ENCODE assay signal across 24 cellular contexts in the genomic region with DNA sequence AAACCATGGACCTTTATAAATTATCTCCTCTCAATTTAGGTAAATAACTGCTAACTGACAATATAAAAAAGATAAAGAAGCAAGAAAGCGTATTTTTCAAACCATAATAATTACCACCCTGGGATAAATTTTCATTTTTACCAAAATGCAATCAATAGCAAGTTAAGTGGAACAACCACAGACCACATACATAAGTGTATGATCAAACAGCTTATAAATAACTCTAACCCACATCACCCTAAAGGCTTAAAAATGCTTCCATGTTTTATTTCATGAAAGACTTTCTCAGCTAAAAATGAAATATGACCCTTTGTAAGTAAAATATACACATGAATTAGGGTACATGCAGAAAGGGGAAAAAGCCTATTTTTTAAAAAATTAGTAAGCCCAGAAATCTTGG.
DNase-seq lines count a peak whose midpoint lies in the region; ATAC-seq, FAIRE-seq and TF ChIP-seq lines count a peak whose summit lies in the region.
"Had no signal": no experiment of that assay in that cellular context is flagged by ENCODE, and none has a peak within 500 bp of the region (broad histone marks: within the 10 kb centered on the region; RNA-seq: fewer than 3 reads in every experiment).

No MANE protein-coding gene starts in this region.

- H3K27me3 ChIP-seq in BLaER1 (no peaks in the 10 kb centered on the region; the same call in none of the 2 replicates), GM12878 (replicated peaks in 1 of 2; ENCODE audit: control insufficient read depth in 2 of 2, insufficient read depth in 2 of 2, low read length in 1 of 2) (no peaks in the 10 kb centered on the region; a peak in 1 of 4 replicates)

- SMC1A ChIA-PET in GM12878 (lab: Charles Lee; ENCODE audit: uncharacterized antibody, unreplicated experiment) = interaction anchor here (0.7 to 5.9 kb wide), 11 partner anchors 9 to 154 kb away, joined by 3 to 50 read pairs (median 9); no protein-coding TSS in a partner anchor

- H3K9me3 ChIP-seq in BLaER1 (no peaks in the 10 kb centered on the region), GM12878 (replicated peaks; ENCODE audit: control insufficient read depth, insufficient read depth, low read length) (no peaks in the 10 kb centered on the region; the same call in 2 of the 3 replicates)

- H3K4me1 ChIP-seq in BLaER1 = peaks cover 30% of the 10 kb centered on the region
- H3K4me1 ChIP-seq in GM12878 (ENCODE audit: control insufficient read depth, insufficient read depth, low read length) = peaks cover 45% of the 10 kb centered on the region

- ATAC-seq in HG02981 (IDR thresholded peaks at IDR 0.05; ENCODE audit: unreplicated experiment) (peak; percentile 36), GM12878 (peak; percentile 48), esophagus mucosa (no peak), HG03432 (IDR thresholded peaks at IDR 0.05; ENCODE audit: unreplicated experiment) (no peak)
- ATAC-seq: Panc1 had no signal

- H2AFZ ChIP-seq in GM12878 (ENCODE audit: control insufficient read depth, low read depth, low read length) = no peak overlapping the region

- no peak overlapping the region for H3K9ac ChIP-seq in BLaER1
- no peak overlapping the region for H3K9ac ChIP-seq in GM12878 (ENCODE audit: control insufficient read depth, insufficient read depth, low read length)

- BruUV-seq in GM12878 (replicated peaks; lab: Mats Ljungman, UMichigan) = no TSS peak

- H3K27ac ChIP-seq in BLaER1 (no peak overlapping the region), GM12878 (ENCODE audit: control insufficient read depth, insufficient read depth) (no peak overlapping the region)
- H3K27ac ChIP-seq: HL-60, RWPE1 had no signal

- H3K4me2 ChIP-seq in BLaER1 (peak overlapping the region; percentile 50), GM12878 (ENCODE audit: control insufficient read depth, insufficient read depth) (no peak overlapping the region)

- intact Hi-C loops in GM12878 (cut with micrococcal nuclease; ENCODE audit: unreplicated experiment) = no loop called here

- RAD21 ChIA-PET in GM12878 (lab: Charles Lee; ENCODE audit: unreplicated experiment) = interaction anchor here (1.0 to 2.6 kb wide), 6 partner anchors 12 to 46 kb away, joined by 3 to 8 read pairs (median 6); no protein-coding TSS in a partner anchor

- FAIRE-seq in GM18507 (lab: Jason Lieb, UNC) (peak; percentile 63), GM12878 (lab: Jason Lieb, UNC) (no peak)
- FAIRE-seq: H1 had no signal

- 56% methylated on average over 1 of the region's 1 CpG for WGBS in GM12878 (ENCODE audit: insufficient coverage, insufficient replicate concordance, low lambda C conversion rate, missing lambda C conversion rate)

- in situ Hi-C loops in GM12878 (cut with MboI) = no loop called here

- no peak for TF ChIP-seq CTCF in GM12878 (IDR thresholded peaks at IDR 0.05 in 2 of 3, conservative IDR thresholded peaks at IDR 0.05 in 1 of 3; ENCODE audit: control insufficient read depth in 2 of 3, extremely low read depth in 1 of 3, insufficient read depth in 1 of 3, low read depth in 3 of 3, low read length in 3 of 3)

- TF ChIP-seq RAD21 in GM12878 (IDR thresholded peaks at IDR 0.05; ENCODE audit: insufficient read depth, low read depth, low read length) = no peak

- no peak for DNase-seq in GM18507 (ENCODE audit: extremely low spot score, insufficient read length, low read depth)
- DNase-seq in GM12878 (ENCODE audit: low read depth, low spot score) = no peak
- DNase-seq in NK-92 treated with Interleukin-12 subunit alpha and Interleukin-12 subunit beta, amount 100 ng/mL, for 24 hours (lab: John Stamatoyannopoulos, UW) = no peak
- DNase-seq: C1 segment of cervical spinal cord; CD4-positive, alpha-beta memory T cell; COR-L47; EL; GF-D8; HCEC 1CT; NCI-H1092; NCI-H1417 treated with DMSO at 0.1 percent for 48 hours; NCI-H1694 treated with DMSO at 0.1 percent for 48 hours; NCI-H2081; NCI-H2227 treated with DMSO at 0.1 percent for 48 hours; NCI-H748 treated with DMSO at 0.1 percent for 48 hours; SHP77 had no signal

- H3K36me3 ChIP-seq in BLaER1 (peaks cover 7% of the 10 kb centered on the region; the same call in 1 of the 2 replicates), GM12878 (ENCODE audit: control insufficient read depth in 2 of 2, insufficient read depth in 2 of 2, low read length in 1 of 2) (0 out of 4 replicates have a peak, but pooled peaks cover 0 to 3% of the 10 kb centered on the region in 2 experiments)

- no peaks in the 10 kb centered on the region; the same call in 1 of the 2 replicates for H3K79me2 ChIP-seq in GM12878 (ENCODE audit: control insufficient read depth, insufficient read depth, low read length)

- TF ChIP-seq POLR2A in GM12878 (IDR thresholded peaks at IDR 0.05; ENCODE audit: low read depth, low read length) = no peak

- H3K4me3 ChIP-seq in BLaER1 (no peak overlapping the region), GM12878 (no peak overlapping the region)

- POLR2A ChIA-PET in GM12878 (lab: Charles Lee) = no interaction called here

- CTCF ChIA-PET in GM12878 (lab: Yijun Ruan, JAX) = interaction anchor here (0.9 to 2.1 kb wide), 4 partner anchors 13 to 45 kb away, joined by 3 to 8 read pairs (median 5); no protein-coding TSS in a partner anchor

- H4K20me1 ChIP-seq in BLaER1 (peaks cover 60% of the 10 kb centered on the region), GM12878 (ENCODE audit: control insufficient read depth, insufficient read depth) (no peaks in the 10 kb centered on the region)

- TF ChIP-seq EP300 in GM12878 (IDR thresholded peaks at IDR 0.05; ENCODE audit: borderline replicate concordance in 1 of 2, control insufficient read depth in 1 of 2, low read depth in 2 of 2, low read length in 2 of 2) = peak in 1 of 2 experiments; percentile 39; a peak in 1 of 4 replicates

TF ChIP-seq in GM12878, 131 proteins besides CTCF, POLR2A, EP300 and RAD21:
- TF ChIP-seq ATF7 (IDR thresholded peaks at IDR 0.05; ENCODE audit: low read depth) (peak; percentile 55; the same call in 1 of the 2 replicates), IKZF2 (IDR thresholded peaks at IDR 0.05) (peak in 1 of 2 experiments; percentile 31; a peak in 1 of 4 replicates), MTA2 (IDR thresholded peaks at IDR 0.05; ENCODE audit: low read depth) (peak; percentile 71), MEF2B (IDR thresholded peaks at IDR 0.05; ENCODE audit: partially characterized antibody, poor library complexity, severe bottlenecking) (peak; percentile 63), BHLHE40 (IDR thresholded peaks at IDR 0.05; ENCODE audit: borderline replicate concordance in 1 of 2, low read depth in 2 of 2, low read length in 1 of 2) (0 out of 4 replicates have a peak, but pooled peaks of 1 of the 2 experiments have one; percentile 10), ZNF217 (IDR thresholded peaks at IDR 0.05) (0 out of 2 replicates have a peak, but pooled peaks have one; percentile 30), RCOR1 (conservative IDR thresholded peaks at IDR 0.05; ENCODE audit: low read depth, low read length) (no peak), NR2C1 (IDR thresholded peaks at IDR 0.05) (no peak), ZNF24 (IDR thresholded peaks at IDR 0.05) (no peak), RUNX3 (IDR thresholded peaks at IDR 0.05; ENCODE audit: low read length) (peak; percentile 89), PAX8 (IDR thresholded peaks at IDR 0.05) (no peak), ATF2 (IDR thresholded peaks at IDR 0.05; ENCODE audit: low read length) (peak; percentile 58; the same call in 1 of the 2 replicates), MEF2A (IDR thresholded peaks at IDR 0.05; ENCODE audit: insufficient read depth, low read depth, low read length) (peak; percentile 88), ELK1 (IDR thresholded peaks at IDR 0.05; ENCODE audit: low read depth, low read length) (no peak)
- TF ChIP-seq, protein P1, sequence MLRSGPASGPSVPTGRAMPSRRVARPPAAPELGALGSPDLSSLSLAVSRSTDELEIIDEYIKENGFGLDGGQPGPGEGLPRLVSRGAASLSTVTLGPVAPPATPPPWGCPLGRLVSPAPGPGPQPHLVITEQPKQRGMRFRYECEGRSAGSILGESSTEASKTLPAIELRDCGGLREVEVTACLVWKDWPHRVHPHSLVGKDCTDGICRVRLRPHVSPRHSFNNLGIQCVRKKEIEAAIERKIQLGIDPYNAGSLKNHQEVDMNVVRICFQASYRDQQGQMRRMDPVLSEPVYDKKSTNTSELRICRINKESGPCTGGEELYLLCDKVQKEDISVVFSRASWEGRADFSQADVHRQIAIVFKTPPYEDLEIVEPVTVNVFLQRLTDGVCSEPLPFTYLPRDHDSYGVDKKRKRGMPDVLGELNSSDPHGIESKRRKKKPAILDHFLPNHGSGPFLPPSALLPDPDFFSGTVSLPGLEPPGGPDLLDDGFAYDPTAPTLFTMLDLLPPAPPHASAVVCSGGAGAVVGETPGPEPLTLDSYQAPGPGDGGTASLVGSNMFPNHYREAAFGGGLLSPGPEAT (IDR thresholded peaks at IDR 0.05; ENCODE audit: low read depth) = peak; percentile 18; the same call in 1 of the 2 replicates

Comparison
In these comparisons a context has a peak if more than half of its experiments do, and no peak if none do; other contexts are left out.
1. ATAC-seq: peak in HG02981 (single experiment) and GM12878 (single experiment); none in esophagus mucosa (single experiment) and HG03432 (single experiment).